ENCODE assay signal across 11 cellular contexts in genomic region chr10:102300912-102301311, GRCh38. TPM values are rescaled to one million over a fixed set of nuclear protein-coding genes. Genes with fewer than 3 reads are reported as not detected.
DNase-seq lines count a peak whose midpoint lies in the region; ATAC-seq and TF ChIP-seq lines count a peak whose summit lies in the region.
"Not testable (repeated sequence)": the region's sequence is repeated elsewhere in the genome, so short reads cannot be mapped to it uniquely, and the experiment has no call there.
"Had no signal": no experiment of that assay in that cellular context is flagged by ENCODE, and none has a peak within 500 bp of the region (broad histone marks: within the 10 kb centered on the region; RNA-seq: fewer than 3 reads in every experiment).

No MANE protein-coding gene starts in this region.

- H2AFZ ChIP-seq in IMR-90 (replicated peaks; ENCODE audit: low read length, poor library complexity) = not testable (repeated sequence)

- H3K18ac ChIP-seq in IMR-90 (ENCODE audit: low read depth, low read length) = not testable (repeated sequence)

- H2AK5ac ChIP-seq in IMR-90 (ENCODE audit: low read depth, low read length) = not testable (repeated sequence)

- POLR2A ChIA-PET in IMR-90 (lab: Charles Lee; ENCODE audit: unreplicated experiment); activated CD8-positive, alpha-beta T cell treated with anti-CD3 and anti-CD28 coated beads for 36 hours (lab: Charles Lee): not testable (repeated sequence)

- H3K27ac Mint-ChIP-seq in activated CD8-positive, alpha-beta T cell treated with anti-CD3 and anti-CD28 coated beads for 36 hours = peak overlapping the region; percentile 83
- H3K27ac Mint-ChIP-seq in stimulated activated naive CD8-positive, alpha-beta T cell treated with anti-CD3 and anti-CD28 coated beads, Interleukin-15, Interleukin-2, amounts not matched to agents 100 ng/mL and 50 ng/mL, for 24 hours = peak overlapping the region; percentile 91

- not testable (repeated sequence) for H3K27me3 Mint-ChIP-seq in activated CD8-positive, alpha-beta T cell treated with anti-CD3 and anti-CD28 coated beads for 36 hours; stimulated activated naive CD8-positive, alpha-beta T cell treated with anti-CD3 and anti-CD28 coated beads, Interleukin-15, Interleukin-2, amounts not matched to agents 100 ng/mL and 50 ng/mL, for 24 hours

- not testable (repeated sequence) for H3K4ac ChIP-seq in IMR-90 (ENCODE audit: low read depth, low read length)

- not testable (repeated sequence) for TF ChIP-seq CTCF in IMR-90 (conservative IDR thresholded peaks at IDR 0.05; ENCODE audit: low read depth, low read length); activated CD8-positive, alpha-beta T cell treated with anti-CD3 and anti-CD28 coated beads for 36 hours (IDR thresholded peaks at IDR 0.05); brain microvascular endothelial cell (IDR thresholded peaks at IDR 0.05; ENCODE audit: low read depth, low read length, missing control alignments); heart left ventricle (IDR thresholded peaks at IDR 0.05); lower lobe of right lung (IDR thresholded peaks at IDR 0.05); psoas muscle (IDR thresholded peaks at IDR 0.05)

- H4K20me1 ChIP-seq in IMR-90 (ENCODE audit: insufficient read depth, low read length) = peaks cover 46% of the 10 kb centered on the region

- H3K9me1 ChIP-seq in IMR-90 (ENCODE audit: insufficient read depth, low read length) = not testable (repeated sequence)

- TF ChIP-seq POLR2A in IMR-90 (IDR thresholded peaks at IDR 0.05; ENCODE audit: low read depth, low read length); heart left ventricle (IDR thresholded peaks at IDR 0.05): not testable (repeated sequence)

- not testable (repeated sequence) for DNase-seq in IMR-90; activated CD8-positive, alpha-beta T cell treated with anti-CD3 and anti-CD28 coated beads for 36 hours; brain microvascular endothelial cell; heart left ventricle; lower lobe of right lung; psoas muscle

- in situ Hi-C loops in IMR-90 (cut with MboI; ENCODE audit: low sequenced_read_pairs); brain microvascular endothelial cell (cut with HindIII; ENCODE audit: low pct_ligation_motif_present, low sequenced_read_pairs): not testable (repeated sequence)

- not testable (repeated sequence) for H2BK20ac ChIP-seq in IMR-90 (ENCODE audit: low read depth, low read length)

- H3K4me1 Mint-ChIP-seq in activated CD8-positive, alpha-beta T cell treated with anti-CD3 and anti-CD28 coated beads for 36 hours (ENCODE audit: low read depth) = peaks cover 26% of the 10 kb centered on the region
- peaks cover 26% of the 10 kb centered on the region for H3K4me1 Mint-ChIP-seq in stimulated activated naive CD8-positive, alpha-beta T cell treated with anti-CD3 and anti-CD28 coated beads, Interleukin-15, Interleukin-2, amounts not matched to agents 100 ng/mL and 50 ng/mL, for 24 hours (ENCODE audit: low read depth)

- H3K4me3 Mint-ChIP-seq in activated CD8-positive, alpha-beta T cell treated with anti-CD3 and anti-CD28 coated beads for 36 hours = not testable (repeated sequence)
- H3K4me3 Mint-ChIP-seq in stimulated activated naive CD8-positive, alpha-beta T cell treated with anti-CD3 and anti-CD28 coated beads, Interleukin-15, Interleukin-2, amounts not matched to agents 100 ng/mL and 50 ng/mL, for 24 hours = peak overlapping the region; percentile 37

- intact Hi-C loops in IMR-90 (cut with micrococcal nuclease); activated CD8-positive, alpha-beta T cell treated with anti-CD3 and anti-CD28 coated beads for 36 hours (cut with micrococcal nuclease); heart left ventricle (cut with DNase I); lower lobe of right lung (cut with DNase I); psoas muscle (cut with DNase I): not testable (repeated sequence)

- not testable (repeated sequence) for H3K23ac ChIP-seq in IMR-90 (ENCODE audit: low read depth, low read length)

- H3K9ac ChIP-seq in IMR-90 (ENCODE audit: low read depth, low read length) = not testable (repeated sequence)

- TF ChIP-seq RAD21 in IMR-90 (IDR thresholded peaks at IDR 0.05; ENCODE audit: low read length) = not testable (repeated sequence)

- H3K27ac ChIP-seq in IMR-90 (ENCODE audit: insufficient read depth, low read length) = not testable (repeated sequence)
- H3K27ac ChIP-seq in brain microvascular endothelial cell = peak overlapping the region; percentile 83
- peak overlapping the region; percentile 43 to 86 (median 76) for H3K27ac ChIP-seq in heart left ventricle
- peak overlapping the region; percentile 24 for H3K27ac ChIP-seq in lower lobe of right lung
- peak overlapping the region; percentile 83 for H3K27ac ChIP-seq in psoas muscle

- not testable (repeated sequence) for H2BK15ac ChIP-seq in IMR-90 (ENCODE audit: low read depth, low read length)

- H2AK9ac ChIP-seq in IMR-90 (replicated peaks; ENCODE audit: low read depth, low read length, poor library complexity) = not testable (repeated sequence)

- not testable (repeated sequence) for H3K4me3 ChIP-seq in IMR-90 (ENCODE audit: insufficient read depth, low read depth, low read length); brain microvascular endothelial cell (ENCODE audit: low read depth, low read length); heart left ventricle; lower lobe of right lung; psoas muscle

- not testable (repeated sequence) for H3K9me3 ChIP-seq in IMR-90 (ENCODE audit: control insufficient read depth, insufficient read depth, low read length); heart left ventricle; lower lobe of right lung; psoas muscle

- BruUV-seq in IMR-90 (replicated peaks; lab: Mats Ljungman, UMichigan) = not testable (repeated sequence)

- H4K91ac ChIP-seq in IMR-90 (ENCODE audit: insufficient read depth, low read depth, low read length) = not testable (repeated sequence)

- H3K4me1 ChIP-seq in IMR-90 (ENCODE audit: control insufficient read depth, insufficient read depth, low read length) = not testable (repeated sequence)
- H3K4me1 ChIP-seq in heart left ventricle (peaks cover 0 to 58% (median 18%) of the 10 kb centered on the region in 12 donors), lower lobe of right lung (peaks cover 13% of the 10 kb centered on the region), psoas muscle (peaks cover 31% of the 10 kb centered on the region)

- not testable (repeated sequence) for H3K9me3 Mint-ChIP-seq in activated CD8-positive, alpha-beta T cell treated with anti-CD3 and anti-CD28 coated beads for 36 hours; stimulated activated naive CD8-positive, alpha-beta T cell treated with anti-CD3 and anti-CD28 coated beads, Interleukin-15, Interleukin-2, amounts not matched to agents 100 ng/mL and 50 ng/mL, for 24 hours

- H4K5ac ChIP-seq in IMR-90 (ENCODE audit: low read depth, low read length) = not testable (repeated sequence)

- dilution Hi-C loops in IMR-90 (cut with HindIII; ENCODE audit: low sequenced_read_pairs, unreplicated experiment) = not testable (repeated sequence)

- not testable (repeated sequence) for H2BK120ac ChIP-seq in IMR-90 (ENCODE audit: low read depth, low read length)

- CTCF ChIA-PET in IMR-90 (lab: Yijun Ruan, JAX) = interaction anchor here (1.0 kb wide), 1 partner anchor 10 kb away, joined by 3 read pairs; no protein-coding TSS in a partner anchor
- CTCF ChIA-PET in activated CD8-positive, alpha-beta T cell treated with anti-CD3 and anti-CD28 coated beads for 36 hours (lab: Charles Lee) = interaction anchor here (1.7 to 2.9 kb wide), 2 partner anchors 51 to 70 kb away, joined by 8 to 12 read pairs; no protein-coding TSS in a partner anchor

- not testable (repeated sequence) for H3K36me3 Mint-ChIP-seq in activated CD8-positive, alpha-beta T cell treated with anti-CD3 and anti-CD28 coated beads for 36 hours (ENCODE audit: low read depth); stimulated activated naive CD8-positive, alpha-beta T cell treated with anti-CD3 and anti-CD28 coated beads, Interleukin-15, Interleukin-2, amounts not matched to agents 100 ng/mL and 50 ng/mL, for 24 hours (ENCODE audit: low read depth)

- not testable (repeated sequence) for H3K27me3 ChIP-seq in IMR-90 (ENCODE audit: control insufficient read depth, insufficient read depth, low read length); brain microvascular endothelial cell (replicated peaks); heart left ventricle; lower lobe of right lung (ENCODE audit: low read depth); psoas muscle (ENCODE audit: insufficient read depth in 3 of 3, low read length in 2 of 3)

- ATAC-seq in IMR-90 (ENCODE audit: low read depth); activated CD8-positive, alpha-beta T cell treated with anti-CD3 and anti-CD28 coated beads for 36 hours; lower lobe of right lung; psoas muscle: not testable (repeated sequence)
- ATAC-seq in heart left ventricle = peak in 3 of 4 donors; percentile 36 to 43 (median 41)

- not testable (repeated sequence) for H3K56ac ChIP-seq in IMR-90 (ENCODE audit: extremely low read depth, insufficient read depth, low read length)

- not testable (repeated sequence) for H3K14ac ChIP-seq in IMR-90 (replicated peaks; ENCODE audit: low read depth, low read length)

- peak overlapping the region; percentile 76 for H2BK5ac ChIP-seq in IMR-90 (ENCODE audit: low read depth, low read length, poor library complexity, severe bottlenecking)

- not testable (repeated sequence) for H4K8ac ChIP-seq in IMR-90 (ENCODE audit: low read depth in 2 of 2, low read length in 2 of 2)

- H3K79me1 ChIP-seq in IMR-90 (ENCODE audit: low read depth in 1 of 2, low read length in 2 of 2) = peaks cover 22 to 62% of the 10 kb centered on the region in 2 experiments; a peak in 3 of 4 replicates

- not testable (repeated sequence) for H3K36me3 ChIP-seq in IMR-90 (ENCODE audit: control insufficient read depth, insufficient read depth, low read length); brain microvascular endothelial cell (replicated peaks); heart left ventricle; lower lobe of right lung; psoas muscle (ENCODE audit: insufficient read depth in 1 of 2, low read depth in 1 of 2)

- WGBS in IMR-90 (ENCODE audit: extremely low coverage in 2 of 2, insufficient read length in 1 of 2), 2 experiments = no CpG with 5 or more reads among the region's 3 CpGs
- WGBS in heart left ventricle, 4 donors = 51 to 79% (median 66%) methylated on average over 2 of the region's 3 CpGs
- WGBS in psoas muscle, 3 donors = 50 to 78% (median 67%) methylated on average over 1 to 2 of the region's 3 CpGs

- peak overlapping the region; percentile 62; the same call in 1 of the 2 replicates for H3K4me2 ChIP-seq in IMR-90 (ENCODE audit: low read depth, low read length)

RNA-seq across cellular contexts. Expression of gene GBF1, which starts 55.6 kb away (rescaled TPM):
- total RNA-seq in IMR-90 (2012; rRNA removed) (36.4 and 38.7 TPM in 2 replicates), heart left ventricle (10 to 100 TPM; 39.9 to 70.0 (median 48.3) TPM), lower lobe of right lung (40.3 TPM), psoas muscle (10 to 100 TPM; 40.8 to 47.1 (median 44.2) TPM)
- polyA plus RNA-seq in IMR-90 (2012; rRNA removed) (38.0 and 40.1 TPM in 2 replicates), heart left ventricle (10 to 100 TPM; 15.5 to 46.3 TPM), psoas muscle (10 to 100 TPM; 14.1 to 32.0 (median 15.8) TPM)
- 23.1 and 25.4 TPM in 2 replicates for polyA plus RNA-seq in IMR-90 (2012; cell fraction: cytosol; rRNA removed)
- polyA plus RNA-seq in IMR-90 (2012; cell fraction: nucleus; rRNA removed; ENCODE audit: low replicate concordance) = 74.8 and 86.1 TPM in 2 replicates
- total RNA-seq in activated CD8-positive, alpha-beta T cell treated with anti-CD3 and anti-CD28 coated beads for 36 hours = 10 to 100 TPM; 25.4 to 28.2 TPM

RNA-seq across cellular contexts. Expression of gene PITX3, which starts 59.6 kb away (rescaled TPM):
- total RNA-seq in IMR-90 (2012; rRNA removed) (not detected in 2 replicates), heart left ventricle (1 to 10 TPM in 6 of 9 donors, under 1 TPM in 3; 0.18 to 3.3 (median 1.3) TPM), lower lobe of right lung (not detected), psoas muscle (1 to 10 TPM; 6.9 to 9.7 (median 8.8) TPM)
- polyA plus RNA-seq in IMR-90 (2012; rRNA removed) (not detected in 2 replicates), heart left ventricle (1 to 10 TPM; 1.2 to 9.5 TPM), psoas muscle (1 to 10 TPM; 2.0 to 7.6 (median 4.5) TPM)
- polyA plus RNA-seq in IMR-90 (2012; cell fraction: cytosol; rRNA removed) = 0.03 and 0.13 TPM in 2 replicates
- polyA plus RNA-seq in IMR-90 (2012; cell fraction: nucleus; rRNA removed; ENCODE audit: low replicate concordance) = 0.10 and 0.18 TPM in 2 replicates
- under 1 TPM in 1 of 2 experiments, not detected in 1; 0.23 TPM for total RNA-seq in activated CD8-positive, alpha-beta T cell treated with anti-CD3 and anti-CD28 coated beads for 36 hours
- total RNA-seq: CD4-positive, alpha-beta T cell; H4; PC-9 had no signal
- polyA plus RNA-seq: IgD-negative memory B cell had no signal
